Comparison of ENCODE assay signal across 13 cellular contexts in the genomic region with DNA sequence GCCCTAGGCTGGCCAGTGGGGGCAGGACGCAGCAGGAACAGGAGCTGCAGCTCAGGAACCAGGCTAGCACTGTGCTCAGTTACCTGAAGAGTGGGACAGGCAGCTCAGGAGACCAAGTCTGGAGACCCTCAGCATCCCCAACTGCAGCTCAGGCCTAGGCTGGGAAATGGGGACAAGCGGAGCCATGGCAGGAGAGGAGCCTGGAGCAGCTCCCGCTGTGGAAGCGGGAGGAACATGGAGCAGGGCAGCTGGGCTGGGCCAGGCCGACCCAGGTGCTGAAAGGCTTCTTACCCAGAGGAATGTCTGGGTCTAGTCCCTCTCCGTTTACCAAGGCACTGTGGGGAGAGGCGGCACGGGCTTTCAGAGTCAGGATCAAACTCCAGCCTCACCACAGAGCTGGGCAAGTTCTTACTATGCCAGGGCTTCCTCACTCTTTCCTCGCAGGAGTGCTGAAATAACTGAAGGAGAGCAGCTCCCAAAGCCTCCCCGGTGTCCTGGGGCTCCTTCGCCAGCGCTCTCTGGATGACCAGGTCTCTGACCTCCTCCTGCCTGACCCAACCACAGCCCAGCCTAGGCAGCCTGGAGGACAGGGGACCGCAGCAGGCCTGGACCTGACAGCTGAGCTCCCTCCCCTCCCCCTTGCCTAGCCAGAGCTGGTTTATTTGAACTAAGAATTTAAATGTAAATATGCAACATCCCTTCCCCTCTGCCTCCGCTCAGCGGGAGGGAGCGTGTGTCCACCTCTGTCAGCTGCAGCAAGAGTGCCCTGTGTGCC.
A peak's percentile ranks its signal among the peaks of the same experiment; 100 is the strongest.
DNase-seq lines count a peak whose midpoint lies in the region; ATAC-seq, FAIRE-seq and TF ChIP-seq lines count a peak whose summit lies in the region.
"Had no signal": no experiment of that assay in that cellular context is flagged by ENCODE, and none has a peak within 500 bp of the region (broad histone marks: within the 10 kb centered on the region; RNA-seq: fewer than 3 reads in every experiment).

No MANE protein-coding gene starts in this region.

- H3K4me1 ChIP-seq in H1 (replicated peaks in 1 of 4; ENCODE audit: control insufficient read depth in 3 of 4, insufficient read depth in 4 of 4, low read length in 3 of 4) = peaks cover 17 to 24% (median 21%) of the 10 kb centered on the region in 4 experiments
- H3K4me1 ChIP-seq: foreskin keratinocyte had no signal

- H3K4me3 Mint-ChIP-seq in neural crest cell = no peak overlapping the region
- H3K4me3 Mint-ChIP-seq: memory B cell had no signal

- no peaks in the 10 kb centered on the region for H4K20me1 ChIP-seq in H1 (replicated peaks in 1 of 2; ENCODE audit: control insufficient read depth in 1 of 2, insufficient read depth in 2 of 2, low read length in 2 of 2)

- peak overlapping the region; percentile 30 for H2AFZ ChIP-seq in H1 (ENCODE audit: low read length)
- H2AFZ ChIP-seq: PC-9 had no signal

- H4K91ac ChIP-seq in H1 (replicated peaks; ENCODE audit: insufficient read length, low read length) = peak overlapping the region; percentile 75

- H3K27me3 ChIP-seq in H1 (replicated peaks in 1 of 4; ENCODE audit: control insufficient read depth in 3 of 4, extremely low read depth in 1 of 4, insufficient read depth in 3 of 4, low read length in 3 of 4) = no peaks in the 10 kb centered on the region

- peak overlapping the region; percentile 94; the same call in 1 of the 2 replicates for H2AK5ac ChIP-seq in H1 (ENCODE audit: low read depth, low read length)

- H3K9me3 ChIP-seq in H1 (ENCODE audit: insufficient read depth in 2 of 2, low read depth in 1 of 2, low read length in 1 of 2) = peaks cover 8% of the 10 kb centered on the region in 2 experiments; a peak in 3 of 4 replicates

- H3K9ac ChIP-seq in H1 (replicated peaks in 1 of 4; ENCODE audit: extremely low read depth in 1 of 4, low read depth in 3 of 4, low read length in 3 of 4) = no peak overlapping the region

- H2BK12ac ChIP-seq in H1 (ENCODE audit: low read depth, low read length) = peak overlapping the region; percentile 97; the same call in 1 of the 2 replicates

- peak overlapping the region; percentile 59 for H3K27ac Mint-ChIP-seq in neural crest cell (ENCODE audit: unreplicated experiment)
- H3K27ac Mint-ChIP-seq: memory B cell had no signal

- H3K9me3 Mint-ChIP-seq in neural crest cell = no peaks in the 10 kb centered on the region
- H3K9me3 Mint-ChIP-seq: memory B cell had no signal

- 0 out of 2 replicates have a peak overlapping the region, but pooled peaks have one; percentile 14 for H3K27ac ChIP-seq in H1 (ENCODE audit: low read depth, low read length)
- H3K27ac ChIP-seq: foreskin keratinocyte, PC-9 had no signal

- DNase-seq in COR-L47 (lab: John Stamatoyannopoulos, UW) (peak; percentile 72), NCI-H2196 (lab: John Stamatoyannopoulos, UW; ENCODE audit: unreplicated experiment) (peak; percentile 77), H1 (ENCODE audit: low read depth in 1 of 2, low spot score in 2 of 2) (peak; percentile 21 to 57), neural crest cell (ENCODE audit: low read depth, low spot score) (no peak), activated gamma-delta T cell treated with Interleukin-2 at 50 U/mL for 16 hours (no peak)
- DNase-seq in stimulated activated CD4-positive, alpha-beta T cell treated with anti-CD3 and anti-CD28 coated beads, Interleukin-15, amount 100 ng/mL, for 24 hours = no peak
- DNase-seq: cortex of kidney, foreskin keratinocyte, NCI-H1048, PC-9 had no signal

- H2BK5ac ChIP-seq in H1 (ENCODE audit: low read depth, low read length) = peak overlapping the region; percentile 98

- H3K36me3 ChIP-seq in H1 (ENCODE audit: control insufficient read depth in 2 of 4, insufficient read depth in 4 of 4, low read length in 3 of 4) = no peaks in the 10 kb centered on the region

- CTCF ChIA-PET in H1 (lab: Charles Lee; ENCODE audit: partially characterized antibody) = interaction anchor here (0.5 to 1.4 kb wide), 5 partner anchors 15 to 237 kb away, joined by 3 to 5 read pairs (median 3); no protein-coding TSS in a partner anchor

- no peak overlapping the region for H3K4ac ChIP-seq in H1 (replicated peaks; ENCODE audit: insufficient read length, low read depth, low read length)

- H4K8ac ChIP-seq in H1 (ENCODE audit: extremely low read depth, insufficient read depth, low read length) = no peak overlapping the region

- POLR2A ChIA-PET in H1 (lab: Charles Lee; ENCODE audit: partially characterized antibody) = interaction anchor here (1.1 kb wide), 1 partner anchor 153 kb away, joined by 3 read pairs; no protein-coding TSS in a partner anchor

- TF ChIP-seq CTCF in H1 (IDR thresholded peaks at IDR 0.05; ENCODE audit: control extremely low read depth in 1 of 3, insufficient read depth in 1 of 3, low read depth in 1 of 3, low read length in 3 of 3) (peak in 1 of 3 experiments; percentile 1; a peak in 1 of 4 replicates), neural crest cell (conservative IDR thresholded peaks at IDR 0.05) (no peak)

- peak overlapping the region; percentile 30 to 54 for H3K4me2 ChIP-seq in H1 (ENCODE audit: insufficient read depth in 1 of 2, low read depth in 2 of 2, low read length in 2 of 2)
- H3K4me2 ChIP-seq: PC-9 had no signal

- WGBS in H1 (ENCODE audit: extremely low coverage in 1 of 2, insufficient coverage in 1 of 2, insufficient read length in 1 of 2, insufficient replicate concordance in 2 of 2, low coverage in 1 of 2, low lambda C conversion rate in 2 of 2, missing lambda C conversion rate in 1 of 2), 2 experiments = 45% methylated on average over 15 of the region's 16 CpGs; no CpG with 5 or more reads in 1 of the 2 experiments

- no peak overlapping the region for H3K56ac ChIP-seq in H1 (replicated peaks; ENCODE audit: insufficient read length, low read depth, low read length)

- H3K27me3 Mint-ChIP-seq in neural crest cell (ENCODE audit: low read depth) = no peaks in the 10 kb centered on the region

- no peak overlapping the region for H3K23ac ChIP-seq in H1 (ENCODE audit: insufficient read length)

- no peaks in the 10 kb centered on the region for H3K23me2 ChIP-seq in H1 (ENCODE audit: low read depth, low read length)

- peak overlapping the region; percentile 98 for H2BK20ac ChIP-seq in H1 (ENCODE audit: low read length)

- TF ChIP-seq RAD21 in H1 (IDR thresholded peaks at IDR 0.05 in 1 of 2, conservative IDR thresholded peaks at IDR 0.05 in 1 of 2; ENCODE audit: low read depth in 2 of 2, low read length in 2 of 2) = 0 out of 4 replicates have a peak, but pooled peaks of 1 of the 2 experiments have one; percentile 0

- H3K14ac ChIP-seq in H1 (ENCODE audit: insufficient read length) = no peak overlapping the region

- H3K36me3 Mint-ChIP-seq in neural crest cell (ENCODE audit: low read depth) = no peaks in the 10 kb centered on the region
- H3K36me3 Mint-ChIP-seq: memory B cell had no signal

- no peak for FAIRE-seq in H1 (lab: Jason Lieb, UNC)

- H3K4me1 Mint-ChIP-seq in neural crest cell = peaks cover 56% of the 10 kb centered on the region
- H3K4me1 Mint-ChIP-seq: memory B cell had no signal

- H2BK120ac ChIP-seq in H1 (replicated peaks; ENCODE audit: low read depth, low read length) = peak overlapping the region; percentile 55

- peak overlapping the region in 1 of 4 experiments; percentile 8; a peak in 3 of 8 replicates for H3K4me3 ChIP-seq in H1 (ENCODE audit: extremely low read depth in 1 of 4, insufficient read depth in 2 of 4, low read depth in 3 of 4, low read length in 4 of 4)
- H3K4me3 ChIP-seq: PC-9 had no signal

- H4K5ac ChIP-seq in H1 (ENCODE audit: insufficient read length, low read depth, low read length) = peak overlapping the region; percentile 30

- H3K18ac ChIP-seq in H1 (ENCODE audit: extremely low read depth, low read length) = peak overlapping the region; percentile 94

- no peak for TF ChIP-seq EP300 in H1 (IDR thresholded peaks at IDR 0.05; ENCODE audit: borderline replicate concordance in 1 of 2, low read depth in 2 of 2, low read length in 2 of 2)

- TF ChIP-seq POLR2A in H1 (IDR thresholded peaks at IDR 0.05; ENCODE audit: control extremely low read depth in 1 of 2, low read depth in 2 of 2, low read length in 2 of 2) = no peak

- H3K79me1 ChIP-seq in H1 (ENCODE audit: low read depth, low read length) = no peaks in the 10 kb centered on the region

- 0 out of 2 replicates have a peak overlapping the region, but pooled peaks have one; percentile 40 for H2BK15ac ChIP-seq in H1 (ENCODE audit: low read length)

- no peaks in the 10 kb centered on the region for H3K79me2 ChIP-seq in H1 (ENCODE audit: control insufficient read depth in 1 of 2, insufficient read depth in 2 of 2, low read length in 2 of 2)

- ATAC-seq in GM21515 (IDR thresholded peaks at IDR 0.05; ENCODE audit: unreplicated experiment) (no peak), HG03108 (IDR thresholded peaks at IDR 0.05; ENCODE audit: unreplicated experiment) (no peak)
- ATAC-seq: foreskin keratinocyte had no signal

TF ChIP-seq in H1, 55 proteins besides CTCF, POLR2A, EP300 and RAD21 (continues in another document):
- TF ChIP-seq TEAD4 (IDR thresholded peaks at IDR 0.05; ENCODE audit: low read depth, low read length) = 0 out of 2 replicates have a peak, but pooled peaks have one; percentile 4
- TF ChIP-seq KDM1A (IDR thresholded peaks at IDR 0.05; ENCODE audit: borderline replicate concordance, low read length) = peak; percentile 65
- no peak for TF ChIP-seq RXRA (IDR thresholded peaks at IDR 0.05; ENCODE audit: insufficient read depth, low read depth, low read length)
- no peak for TF ChIP-seq RBBP5 (IDR thresholded peaks at IDR 0.05; ENCODE audit: borderline replicate concordance, low read depth, low read length)
- no peak for TF ChIP-seq SP1 (IDR thresholded peaks at IDR 0.05; ENCODE audit: low read depth, low read length)

Comparison
In these comparisons a context has a peak if more than half of its experiments do, and no peak if none do; other contexts are left out.
1. DNase-seq: peak in COR-L47 (single experiment), NCI-H2196 (single experiment) and H1 (2 of 2); none in neural crest cell (single experiment), stimulated activated CD4-positive, alpha-beta T cell treated with anti-CD3 and anti-CD28 coated beads, Interleukin-15, amount 100 ng/mL, for 24 hours (single experiment) and activated gamma-delta T cell treated with Interleukin-2 at 50 U/mL for 16 hours (single experiment).